Comparison of ENCODE assay signal across 8 cellular contexts in genomic region chr3:191330309-191330712, GRCh38. TPM values are rescaled to one million over a fixed set of nuclear protein-coding genes. Genes with fewer than 3 reads are reported as not detected.
A peak's percentile ranks its signal among the peaks of the same experiment; 100 is the strongest.
DNase-seq lines count a peak whose midpoint lies in the region; ATAC-seq, FAIRE-seq and TF ChIP-seq lines count a peak whose summit lies in the region.

A gene with protein sequence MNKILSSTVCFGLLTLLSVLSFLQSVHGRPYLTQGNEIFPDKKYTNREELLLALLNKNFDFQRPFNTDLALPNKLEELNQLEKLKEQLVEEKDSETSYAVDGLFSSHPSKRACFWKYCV (minus strand): TSS chr3:191330526. CDS start chr3:191282189, 48,337 bp downstream.

- POLR2A ChIA-PET in PC-9 (lab: Charles Lee; ENCODE audit: unreplicated experiment), result interaction anchor here (0.6 kb wide), 1 partner anchor 92 kb away, joined by 8 read pairs; no protein-coding TSS in a partner anchor

- H3K4me3 ChIP-seq in PC-9 (peak within 1 kb of the TSS; percentile 85), ectodermal cell (ENCODE audit: insufficient read depth, low read depth, low read length) (peak within 1 kb of the TSS; percentile 88), mesodermal cell (ENCODE audit: extremely low read depth, insufficient read depth, low read length, poor library complexity, severe bottlenecking) (peak within 1 kb of the TSS; percentile 80)

- no peaks in the 10 kb centered on the region for H4K20me1 ChIP-seq in PC-9 (ENCODE audit: insufficient read depth)

- no peaks in the 10 kb centered on the region for H3K9me2 ChIP-seq in PC-9 (ENCODE audit: insufficient read depth)

- H3K9me3 ChIP-seq in PC-9 (ENCODE audit: insufficient read depth, low read depth), result no peaks in the 10 kb centered on the region
- no peaks in the 10 kb centered on the region for H3K9me3 ChIP-seq in ectodermal cell (ENCODE audit: control insufficient read depth, low read length)
- no peaks in the 10 kb centered on the region for H3K9me3 ChIP-seq in mesodermal cell (ENCODE audit: control insufficient read depth, low read length)

- CTCF ChIA-PET in PC-9 (lab: Charles Lee), result no interaction called here

- 15 to 19% methylated on average over 7 of the region's 7 CpGs for WGBS in ectodermal cell, 2 experiments
- 14 to 21% methylated on average over 5 to 6 of the region's 7 CpGs for WGBS in mesodermal cell (ENCODE audit: insufficient coverage in 2 of 2), 2 experiments

- peak within 1 kb of the TSS; percentile 96 for H3K4me2 ChIP-seq in PC-9

- peak; percentile 85 for FAIRE-seq in GM19239 (lab: Jason Lieb, UNC)
- no peak for FAIRE-seq in urothelium cell line (lab: Jason Lieb, UNC)

- intact Hi-C loops in PC-9 (cut with micrococcal nuclease; ENCODE audit: unreplicated experiment), result loop anchor here (1.0 to 2.0 kb wide), 3 partner anchors 30 to 84 kb away; no protein-coding TSS in a partner anchor

- H3K36me3 ChIP-seq in PC-9 (ENCODE audit: low read depth) (peaks cover 13% of the 10 kb centered on the region), ectodermal cell (ENCODE audit: control insufficient read depth, insufficient read depth, low read length) (no peaks in the 10 kb centered on the region), mesodermal cell (ENCODE audit: control insufficient read depth, insufficient read depth, low read length) (no peaks in the 10 kb centered on the region)

- peaks cover 34% of the 10 kb centered on the region for H3K4me1 ChIP-seq in PC-9 (replicated peaks; ENCODE audit: insufficient read depth)
- H3K4me1 ChIP-seq in ectodermal cell (ENCODE audit: control insufficient read depth, insufficient read depth, low read length), result peaks cover 10% of the 10 kb centered on the region
- peaks cover 14% of the 10 kb centered on the region for H3K4me1 ChIP-seq in mesodermal cell (ENCODE audit: control insufficient read depth, insufficient read depth, low read length, poor library complexity, severe bottlenecking)

- H3K27me3 ChIP-seq in PC-9 (ENCODE audit: insufficient read depth, low read depth) (no peaks in the 10 kb centered on the region), ectodermal cell (ENCODE audit: control insufficient read depth, insufficient read depth, low read length, poor library complexity, severe bottlenecking) (no peaks in the 10 kb centered on the region)

- TF ChIP-seq CTCF in PC-9 (conservative IDR thresholded peaks at IDR 0.05), result no peak

- H3K27ac ChIP-seq in PC-9 (peak within 1 kb of the TSS; percentile 78), ectodermal cell (ENCODE audit: insufficient read depth, low read depth, low read length, poor library complexity, severe bottlenecking) (peak within 1 kb of the TSS; percentile 95), mesodermal cell (ENCODE audit: low read depth, low read length, severe bottlenecking) (peak within 1 kb of the TSS; percentile 92)

- H2AFZ ChIP-seq in PC-9, result peak within 1 kb of the TSS; percentile 92

- peaks cover 28% of the 10 kb centered on the region for H3F3A ChIP-seq in PC-9 (ENCODE audit: insufficient read depth, low read depth)

- TSS peak; percentile 53 for BruUV-seq in PC-9 (replicated peaks; lab: Mats Ljungman, UMichigan)

- no peak for ATAC-seq in HG03571 (IDR thresholded peaks at IDR 0.05; ENCODE audit: unreplicated experiment)

- peaks cover 59% of the 10 kb centered on the region for H3K79me2 ChIP-seq in PC-9 (ENCODE audit: low read depth)

- DNase-seq in GM19239 (ENCODE audit: insufficient read length, low spot score), result no peak
- peak; percentile 32 to 83 for DNase-seq in PC-9
- peak; percentile 6 for DNase-seq in urothelium cell line (ENCODE audit: low spot score)
- no peak for DNase-seq in NCI-H1436 treated with DMSO at 0.1 percent for 48 hours (lab: John Stamatoyannopoulos, UW)
- DNase-seq in NCI-H2081 (lab: John Stamatoyannopoulos, UW), result no peak

RNA-seq across cellular contexts. Expression of the gene that starts here (rescaled TPM):
- 1.1 TPM in 2 replicates for total RNA-seq in PC-9 (2021)
- polyA plus RNA-seq in ectodermal cell (2013, experiment 1 of 4), result not detected
- 0.50 TPM for polyA plus RNA-seq in ectodermal cell (2013, experiment 2 of 4)
- not detected for polyA plus RNA-seq in ectodermal cell (2013, experiment 3 of 4)
- not detected for polyA plus RNA-seq in ectodermal cell (2013, experiment 4 of 4)
- polyA plus RNA-seq in mesodermal cell (2013, experiment 1 of 2), result 0.77 TPM
- polyA plus RNA-seq in mesodermal cell (2013, experiment 2 of 2), result 0.86 TPM

Comparison
In these comparisons a context has a peak if more than half of its experiments do, and no peak if none do; other contexts are left out.
1. DNase-seq: peak in PC-9 (2 of 2) and urothelium cell line (single experiment); none in GM19239 (single experiment), NCI-H1436 treated with DMSO at 0.1 percent for 48 hours (single experiment) and NCI-H2081 (0 of 2).
2. Peak in every context shown above with its lines, with median percentiles within 50 percentile points of each other: H3K27ac ChIP-seq and H3K4me3 ChIP-seq.